ENCODE assay signal across 32 cellular contexts in genomic region chr3:58784425-58784824, GRCh38.
"Had no signal": no experiment of that assay in that cellular context is flagged by ENCODE, and none has a peak within 500 bp of the region (broad histone marks: within the 10 kb centered on the region; RNA-seq: fewer than 3 reads in every experiment).

No MANE protein-coding gene starts in this region.

- H3K27me3 ChIP-seq: ascending aorta, cardiac muscle cell had no signal

- ATAC-seq: activated CD4-positive, alpha-beta T cell treated with anti-CD3 and anti-CD28 coated beads for 36 hours; activated CD4-positive, CD25-positive, alpha-beta regulatory T cell treated with anti-CD3 and anti-CD28 coated beads, Interleukin-2, amount 50 U/mL, for 24 hours; activated CD8-positive, alpha-beta memory T cell treated with anti-CD3 and anti-CD28 coated beads, Interleukin-2, amount 10 ng/mL, durations not matched to agents 7 days and 5 days; activated CD8-positive, alpha-beta T cell treated with anti-CD3 and anti-CD28 coated beads, Interleukin-2, amount 10 ng/mL, durations not matched to agents 7 days and 5 days; activated naive CD8-positive, alpha-beta T cell treated with anti-CD3 and anti-CD28 coated beads, Interleukin-2, amount 50 U/mL, for 24 hours; WTC11 had no signal

- H3K27ac ChIP-seq: ascending aorta, cardiac muscle cell, WERI-Rb-1 had no signal

- H3K4me3 ChIP-seq: ascending aorta, cardiac muscle cell had no signal

- H3K4me1 ChIP-seq: ascending aorta had no signal

- H3K36me3 ChIP-seq: ascending aorta, cardiac muscle cell, WERI-Rb-1 had no signal

- DNase-seq: activated CD4-positive, alpha-beta memory T cell treated with anti-CD3 and anti-CD28 coated beads, Interleukin-2, amount 10 ng/mL, durations not matched to agents 7 days and 5 days; activated CD4-positive, alpha-beta T cell treated with anti-CD3 and anti-CD28 coated beads for 1 hour; activated CD4-positive, alpha-beta T cell treated with anti-CD3 and anti-CD28 coated beads for 36 hours; activated CD4-positive, alpha-beta T cell treated with anti-CD3 and anti-CD28 coated beads for 48 hours; activated CD4-positive, alpha-beta T cell treated with anti-CD3 and anti-CD28 coated beads, Interleukin-2, amount 10 ng/mL, durations not matched to agents 7 days and 5 days; activated CD4-positive, alpha-beta T cell treated with anti-CD3 and anti-CD28 coated beads, Interleukin-2, amount 50 U/mL, for 48 hours; activated CD4-positive, CD25-positive, alpha-beta regulatory T cell; activated CD8-positive, alpha-beta memory T cell treated with anti-CD3 and anti-CD28 coated beads for 24 hours; activated CD8-positive, alpha-beta memory T cell treated with anti-CD3 and anti-CD28 coated beads, Interleukin-2, amount 10 ng/mL, durations not matched to agents 7 days and 5 days; activated CD8-positive, alpha-beta memory T cell treated with anti-CD3 and anti-CD28 coated beads, Interleukin-2, amount 50 U/mL, for 48 hours; activated CD8-positive, alpha-beta T cell treated with anti-CD3 and anti-CD28 coated beads, Interleukin-2, amount 10 ng/mL, durations not matched to agents 7 days and 5 days; activated effector memory CD4-positive, alpha-beta T cell treated with Interleukin-2 at 50 U/mL for 16 hours; activated gamma-delta T cell; activated naive CD4-positive, alpha-beta T cell treated with anti-CD3 and anti-CD28 coated beads, Interleukin-2, amount 10 ng/mL, durations not matched to agents 7 days and 5 days; activated naive CD4-positive, alpha-beta T cell treated with Interleukin-2 at 50 U/mL for 16 hours; activated naive CD8-positive, alpha-beta T cell treated with anti-CD3 and anti-CD28 coated beads, Interleukin-2, amount 10 ng/mL, durations not matched to agents 7 days and 5 days; activated naive CD8-positive, alpha-beta T cell treated with anti-CD3 and anti-CD28 coated beads, Interleukin-2, amount 50 U/mL, for 24 hours; activated T-cell treated with anti-CD3 and anti-CD28 coated beads, Interleukin-2, amount 50 U/mL, for 24 hours; activated T-cell treated with anti-CD3 and anti-CD28 coated beads, Interleukin-2, amount 50 U/mL, for 48 hours; amygdala; anterior cingulate cortex; caudate nucleus; cerebellar nuclear complex; SW 1271; T-helper 1 cell; T-helper 2 cell; T-helper 9 cell; WERI-Rb-1 had no signal
